ENCODE assay signal across 11 cellular contexts in the genomic region with DNA sequence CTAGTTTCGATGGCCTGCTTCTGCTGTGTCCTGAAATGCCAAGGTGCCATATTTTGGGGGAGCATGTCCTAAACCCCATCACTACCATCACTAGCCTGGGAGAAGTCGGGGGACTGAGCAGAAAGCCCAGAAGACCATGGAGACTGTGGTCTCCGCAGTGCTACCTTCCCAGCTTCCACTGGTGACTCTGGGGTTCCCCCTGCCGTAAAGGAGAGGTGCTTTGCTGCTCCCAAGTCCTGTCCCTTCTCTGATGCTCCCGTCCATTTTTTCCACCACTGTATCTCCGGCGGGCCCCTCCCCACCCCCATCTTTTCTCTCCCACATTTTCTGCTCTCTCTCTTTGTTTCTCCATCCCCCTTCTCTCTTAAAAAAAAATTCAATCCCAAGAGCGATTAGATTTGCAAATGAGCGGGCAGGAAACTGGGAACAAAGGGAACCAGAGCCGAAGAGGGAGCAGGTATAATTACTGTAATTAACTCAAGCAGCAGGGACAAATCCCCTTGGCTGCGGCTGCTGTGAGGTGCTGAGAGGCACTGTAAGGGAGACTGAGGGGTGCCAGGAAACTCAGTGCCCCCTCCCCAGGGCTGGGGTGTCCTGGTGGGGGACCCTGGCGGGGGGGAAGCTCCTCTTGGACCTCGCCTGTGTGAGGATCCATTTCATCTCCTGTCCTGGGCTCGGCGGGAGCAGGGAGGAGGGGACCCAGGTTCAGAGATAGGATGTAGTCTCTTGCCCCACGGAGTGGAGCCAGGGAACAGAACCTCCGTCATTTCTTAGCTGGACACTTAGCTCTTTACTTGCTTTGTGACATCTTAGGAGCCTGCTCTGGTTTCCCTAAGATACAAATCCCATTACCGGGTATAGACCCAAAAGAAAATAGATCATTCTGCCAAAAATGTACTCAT.
A peak's percentile ranks its signal among the peaks of the same experiment; 100 is the strongest.
DNase-seq lines count a peak whose midpoint lies in the region; TF ChIP-seq lines count a peak whose summit lies in the region.
"Had no signal": no experiment of that assay in that cellular context is flagged by ENCODE, and none has a peak within 500 bp of the region (broad histone marks: within the 10 kb centered on the region; RNA-seq: fewer than 3 reads in every experiment).

No MANE protein-coding gene starts in this region.

- no peaks in the 10 kb centered on the region for H3K79me2 ChIP-seq in trophoblast cell (ENCODE audit: control insufficient read depth, insufficient read depth, low read length, poor library complexity)

- no peak overlapping the region for H2AK5ac ChIP-seq in trophoblast cell (ENCODE audit: low read length)

- H3K9me3 ChIP-seq in trophoblast cell (ENCODE audit: insufficient read depth, low read depth, low read length): no peaks in the 10 kb centered on the region
- H3K9me3 ChIP-seq: right lobe of liver, vagina had no signal

- no peak overlapping the region for H4K12ac ChIP-seq in trophoblast cell (ENCODE audit: low read depth, low read length)

- H3K18ac ChIP-seq in trophoblast cell (ENCODE audit: low read length): no peak overlapping the region

- no peak overlapping the region for H3K9ac ChIP-seq in trophoblast cell (ENCODE audit: low read length)

- no peak overlapping the region for H2BK5ac ChIP-seq in trophoblast cell (ENCODE audit: low read depth, low read length, poor library complexity)

- WGBS in trophoblast cell (ENCODE audit: extremely low coverage, insufficient coverage, insufficient read length): no CpG with 5 or more reads among the region's 18 CpGs

- DNase-seq in HT-29 (ENCODE audit: low spot score) (peak; percentile 12), NCI-H345 treated with DMSO at 0.1 percent for 48 hours (lab: John Stamatoyannopoulos, UW; ENCODE audit: unreplicated experiment) (peak; percentile 21), epithelial cell of proximal tubule (ENCODE audit: low read depth) (no peak), putamen (ENCODE audit: low spot score) (peak; percentile 44), DMS79 (lab: John Stamatoyannopoulos, UW) (no peak), trophoblast cell (no peak), KG1 (lab: John Stamatoyannopoulos, UW) (no peak)
- DNase-seq: activated CD8-positive, alpha-beta memory T cell treated with anti-CD3 and anti-CD28 coated beads, Interleukin-2, amount 50 U/mL, for 4 hours; NCI-H187; right lobe of liver had no signal

- H4K8ac ChIP-seq in trophoblast cell (ENCODE audit: low read depth, low read length): no peak overlapping the region

- H2BK12ac ChIP-seq in trophoblast cell (ENCODE audit: low read length): no peak overlapping the region

- no peaks in the 10 kb centered on the region for H3K4me1 ChIP-seq in trophoblast cell (ENCODE audit: control insufficient read depth in 1 of 2, insufficient read depth in 2 of 2, low read length in 2 of 2)
- H3K4me1 ChIP-seq: right lobe of liver, vagina had no signal

- no peak overlapping the region for H4K91ac ChIP-seq in trophoblast cell (ENCODE audit: low read depth, low read length)

- no peak overlapping the region for H2BK120ac ChIP-seq in trophoblast cell (ENCODE audit: insufficient read depth, low read length, poor library complexity)

- no peak overlapping the region for H3K4me3 ChIP-seq in epithelial cell of proximal tubule (ENCODE audit: low read depth, low read length)
- H3K4me3 ChIP-seq in trophoblast cell (ENCODE audit: low read depth, low read length): no peak overlapping the region
- H3K4me3 ChIP-seq: right lobe of liver, vagina had no signal

- H3K14ac ChIP-seq in trophoblast cell (ENCODE audit: low read length): no peak overlapping the region

- no peaks in the 10 kb centered on the region for H3K79me1 ChIP-seq in trophoblast cell (ENCODE audit: low read length)

- no peak overlapping the region for H3K23ac ChIP-seq in trophoblast cell (ENCODE audit: low read length)

- H3K27ac ChIP-seq in trophoblast cell (ENCODE audit: low read depth, low read length): no peak overlapping the region
- H3K27ac ChIP-seq: right lobe of liver, vagina had no signal

- no peaks in the 10 kb centered on the region for H3K27me3 ChIP-seq in trophoblast cell (ENCODE audit: insufficient read depth, low read length)
- H3K27me3 ChIP-seq: right lobe of liver, vagina had no signal

- no peak overlapping the region for H2AFZ ChIP-seq in trophoblast cell (ENCODE audit: insufficient read depth, low read length, poor library complexity)

- H3K4ac ChIP-seq in trophoblast cell (ENCODE audit: low read depth, low read length): no peak overlapping the region

- H3K36me3 ChIP-seq in trophoblast cell (ENCODE audit: control insufficient read depth in 1 of 2, insufficient read depth in 2 of 2, low read length in 2 of 2): no peaks in the 10 kb centered on the region
- H3K36me3 ChIP-seq: right lobe of liver, vagina had no signal

- peak; percentile 39 for TF ChIP-seq CTCF in epithelial cell of proximal tubule (conservative IDR thresholded peaks at IDR 0.05; ENCODE audit: low read depth, low read length)

- no peak overlapping the region for H3K4me2 ChIP-seq in trophoblast cell (ENCODE audit: low read length)

Comparison
In these comparisons a context has a peak if more than half of its experiments do, and no peak if none do; other contexts are left out.
1. DNase-seq: peak in HT-29 (single experiment), NCI-H345 treated with DMSO at 0.1 percent for 48 hours (single experiment) and putamen (single experiment); none in epithelial cell of proximal tubule (single experiment), DMS79 (single experiment), trophoblast cell (0 of 2) and KG1 (single experiment).